30 cellular contexts compared by ENCODE assay signal in the genomic region with DNA sequence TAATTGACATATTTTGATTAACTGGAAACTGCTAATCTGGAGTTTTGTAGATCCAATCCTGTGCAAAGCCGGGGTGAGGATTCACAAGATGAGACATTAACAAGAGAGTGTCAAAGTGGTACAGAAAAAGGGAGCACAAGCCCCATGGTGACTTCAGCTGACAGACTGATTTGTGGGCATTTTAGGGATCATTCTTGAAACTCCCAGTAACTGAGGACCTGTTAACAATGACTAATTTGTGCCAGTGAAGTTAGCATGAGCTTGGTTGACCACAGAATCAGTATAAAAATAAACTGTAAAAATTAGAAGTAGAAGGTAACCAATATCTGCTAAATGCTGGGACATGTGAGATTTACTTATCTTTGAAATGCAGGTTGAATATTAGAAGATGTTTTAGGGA.
"Had no signal": no experiment of that assay in that cellular context is flagged by ENCODE, and none has a peak within 500 bp of the region (broad histone marks: within the 10 kb centered on the region; RNA-seq: fewer than 3 reads in every experiment).

No MANE protein-coding gene starts in this region.

- H3K27ac ChIP-seq: cardiac muscle cell, VCaP had no signal

- H3K4me1 Mint-ChIP-seq: activated CD4-positive, alpha-beta memory T cell treated with anti-CD3 and anti-CD28 coated beads, Interleukin-2, amount 10 ng/mL, durations not matched to agents 7 days and 5 days; activated CD8-positive, alpha-beta memory T cell treated with anti-CD3 and anti-CD28 coated beads, Interleukin-2, amount 10 ng/mL, durations not matched to agents 7 days and 5 days; activated naive CD8-positive, alpha-beta T cell treated with anti-CD3 and anti-CD28 coated beads for 36 hours; central memory CD8-positive, alpha-beta T cell had no signal

- H3K27me3 ChIP-seq: cardiac muscle cell had no signal

- ATAC-seq: activated CD8-positive, alpha-beta memory T cell treated with anti-CD3 and anti-CD28 coated beads, Interleukin-2, amount 10 ng/mL, durations not matched to agents 7 days and 5 days had no signal

- H3K36me3 ChIP-seq: cardiac muscle cell had no signal

- H3K4me3 ChIP-seq: cardiac muscle cell had no signal

- DNase-seq: activated CD4-positive, alpha-beta memory T cell treated with anti-CD3 and anti-CD28 coated beads, Interleukin-2, amount 10 ng/mL, durations not matched to agents 7 days and 5 days; activated CD4-positive, alpha-beta T cell treated with anti-CD3 and anti-CD28 coated beads for 1 hour; activated CD4-positive, alpha-beta T cell treated with anti-CD3 and anti-CD28 coated beads for 48 hours; activated CD4-positive, CD25-positive, alpha-beta regulatory T cell; activated CD8-positive, alpha-beta memory T cell treated with anti-CD3 and anti-CD28 coated beads for 24 hours; activated CD8-positive, alpha-beta memory T cell treated with anti-CD3 and anti-CD28 coated beads, Interleukin-2, amount 10 ng/mL, durations not matched to agents 7 days and 5 days; activated CD8-positive, alpha-beta memory T cell treated with anti-CD3 and anti-CD28 coated beads, Interleukin-2, amount 50 U/mL, for 48 hours; activated effector memory CD4-positive, alpha-beta T cell treated with Interleukin-2 at 50 U/mL for 16 hours; activated naive CD4-positive, alpha-beta T cell treated with anti-CD3 and anti-CD28 coated beads, Interleukin-2, amount 50 U/mL, for 16 hours; activated naive CD8-positive, alpha-beta T cell treated with anti-CD3 and anti-CD28 coated beads for 36 hours; activated T-cell treated with anti-CD3 and anti-CD28 coated beads, Interleukin-2, amount 50 U/mL, for 48 hours; amniotic stem cell; aorta; KG1; NCI-H1105 treated with DMSO at 0.1 percent for 48 hours; NCI-H1436; NCI-H1694; NCI-H1930; NCI-H2081 treated with DMSO at 0.1 percent for 48 hours; NCI-H510A; NCI-H526; NCI-H748 treated with DMSO at 0.1 percent for 48 hours; Right ventricle myocardium superior; SW 1271; T-helper 1 cell; T-helper 2 cell; T-helper 9 cell had no signal

- H3K36me3 Mint-ChIP-seq: activated CD8-positive, alpha-beta memory T cell treated with anti-CD3 and anti-CD28 coated beads, Interleukin-2, amount 10 ng/mL, durations not matched to agents 7 days and 5 days; activated naive CD8-positive, alpha-beta T cell treated with anti-CD3 and anti-CD28 coated beads for 36 hours had no signal

- H3K27ac Mint-ChIP-seq: activated CD4-positive, alpha-beta memory T cell treated with anti-CD3 and anti-CD28 coated beads, Interleukin-2, amount 10 ng/mL, durations not matched to agents 7 days and 5 days; activated CD8-positive, alpha-beta memory T cell treated with anti-CD3 and anti-CD28 coated beads, Interleukin-2, amount 10 ng/mL, durations not matched to agents 7 days and 5 days; activated naive CD8-positive, alpha-beta T cell treated with anti-CD3 and anti-CD28 coated beads for 36 hours had no signal

- H3K27me3 Mint-ChIP-seq: activated CD4-positive, alpha-beta memory T cell treated with anti-CD3 and anti-CD28 coated beads, Interleukin-2, amount 10 ng/mL, durations not matched to agents 7 days and 5 days; activated CD8-positive, alpha-beta memory T cell treated with anti-CD3 and anti-CD28 coated beads, Interleukin-2, amount 10 ng/mL, durations not matched to agents 7 days and 5 days; activated naive CD8-positive, alpha-beta T cell treated with anti-CD3 and anti-CD28 coated beads for 36 hours; central memory CD8-positive, alpha-beta T cell had no signal

- H3K4me3 Mint-ChIP-seq: activated CD4-positive, alpha-beta memory T cell treated with anti-CD3 and anti-CD28 coated beads, Interleukin-2, amount 10 ng/mL, durations not matched to agents 7 days and 5 days; activated CD8-positive, alpha-beta memory T cell treated with anti-CD3 and anti-CD28 coated beads, Interleukin-2, amount 10 ng/mL, durations not matched to agents 7 days and 5 days; activated naive CD8-positive, alpha-beta T cell treated with anti-CD3 and anti-CD28 coated beads for 36 hours; central memory CD8-positive, alpha-beta T cell had no signal
